Comparison of ENCODE assay signal across 22 cellular contexts in genomic region chr11:111449158-111449557, GRCh38.
DNase-seq lines count a peak whose midpoint lies in the region; ATAC-seq, FAIRE-seq and TF ChIP-seq lines count a peak whose summit lies in the region.
"Had no signal": no experiment of that assay in that cellular context is flagged by ENCODE, and none has a peak within 500 bp of the region (broad histone marks: within the 10 kb centered on the region; RNA-seq: fewer than 3 reads in every experiment).

No MANE protein-coding gene starts in this region.

- no peak for DNase-seq in HepG2 (ENCODE audit: low spot score)
- no peak for DNase-seq in right lobe of liver
- DNase-seq in stimulated activated CD4-positive, alpha-beta T cell treated with anti-CD3 and anti-CD28 coated beads, Interleukin-2, amount 100 ng/mL, for 48 hours, result no peak
- DNase-seq in stimulated activated CD4-positive, alpha-beta T cell treated with anti-CD3 and anti-CD28 coated beads, Interleukin-2, amount 100 ng/mL, for 24 hours, result no peak
- DNase-seq: ACHN; AML-193; CD4-positive, alpha-beta T cell; DND-41; GM23248; NCI-H1092 treated with DMSO at 0.1 percent for 48 hours; NCI-H187; NCI-H748 treated with DMSO at 0.1 percent for 48 hours; T-cell had no signal

- no peaks in the 10 kb centered on the region for H3K9me3 ChIP-seq in HepG2 (ENCODE audit: low read length)
- H3K9me3 ChIP-seq in right lobe of liver, result no peaks in the 10 kb centered on the region

- H3K9ac ChIP-seq in HepG2 (ENCODE audit: insufficient read depth, low read depth, low read length), result no peak overlapping the region
- H3K9ac ChIP-seq: GM23248, KMS-11 had no signal

- TF ChIP-seq EP300 in HepG2 (IDR thresholded peaks at IDR 0.05; ENCODE audit: low read depth in 2 of 2, low read length in 2 of 2) (no peak), HepG2 (CRISPR knock-in tag; IDR thresholded peaks at IDR 0.05; ENCODE audit: borderline replicate concordance) (no peak)

- intact Hi-C loops in HepG2 (cut with micrococcal nuclease; ENCODE audit: unreplicated experiment), result loop anchor here (5.0 to 10.0 kb wide), 4 partner anchors 217 to 1244 kb away; no protein-coding TSS in a partner anchor
- intact Hi-C loops in right lobe of liver (cut with DNase I), result no loop called here

- CTCF ChIA-PET in HepG2 (lab: Yijun Ruan, JAX; ENCODE audit: low intra/inter-chr PET ratio, low total read pairs), result no interaction called here

- no TSS peak for BruUV-seq in HepG2 (replicated peaks; lab: Mats Ljungman, UMichigan)

- H3K27ac ChIP-seq in HepG2 (ENCODE audit: extremely low read length, insufficient read depth, low read length), result no peak overlapping the region
- H3K27ac ChIP-seq in right lobe of liver, result no peak overlapping the region
- peak overlapping the region; percentile 76 for H3K27ac ChIP-seq in angular gyrus (ENCODE audit: low read depth, low read length)
- peak overlapping the region; percentile 76 for H3K27ac ChIP-seq in layer of hippocampus (ENCODE audit: low read depth, low read length)
- H3K27ac ChIP-seq: GM23248, KMS-11 had no signal

- no peaks in the 10 kb centered on the region for H3K79me2 ChIP-seq in HepG2 (ENCODE audit: insufficient read depth, low read length)

- TF ChIP-seq CTCF in HepG2 (CRISPR knock-in tag; IDR thresholded peaks at IDR 0.05), result no peak
- no peak for TF ChIP-seq CTCF in right lobe of liver (IDR thresholded peaks at IDR 0.05)

- no peak for ATAC-seq in HepG2
- no peak for ATAC-seq in right lobe of liver
- no peak for ATAC-seq in HG03342 (IDR thresholded peaks at IDR 0.05; ENCODE audit: unreplicated experiment)
- ATAC-seq in HG02571 (IDR thresholded peaks at IDR 0.05; ENCODE audit: unreplicated experiment), result no peak
- ATAC-seq: Panc1, Right ventricle myocardium inferior, T-cell had no signal

- H3K4me1 ChIP-seq in HepG2 (ENCODE audit: insufficient read depth, low read length), result peaks cover 44% of the 10 kb centered on the region
- H3K4me1 ChIP-seq in right lobe of liver, result no peaks in the 10 kb centered on the region

- H2AFZ ChIP-seq in HepG2 (ENCODE audit: low read length), result no peak overlapping the region
- H2AFZ ChIP-seq: GM23248 had no signal

- H3K4me3 ChIP-seq in HepG2 (replicated peaks in 1 of 3; ENCODE audit: insufficient read depth in 1 of 3, low read depth in 2 of 3, low read length in 3 of 3) (no peak overlapping the region), right lobe of liver (no peak overlapping the region)
- H3K4me3 ChIP-seq: GM23248 had no signal

- WGBS in HepG2 (ENCODE audit: low lambda C conversion rate), result 9% methylated on average over 5 of the region's 8 CpGs
- 26% methylated on average over 5 of the region's 8 CpGs for WGBS in right lobe of liver (ENCODE audit: insufficient coverage, low coverage, low lambda C conversion rate, missing lambda C conversion rate)

- H3K27me3 ChIP-seq in HepG2 (ENCODE audit: control insufficient read depth in 1 of 2, insufficient read depth in 2 of 2, low read length in 2 of 2), result peaks cover 3 to 16% of the 10 kb centered on the region in 2 experiments; a peak in 3 of 5 replicates
- H3K27me3 ChIP-seq in right lobe of liver, result no peaks in the 10 kb centered on the region
- no peaks in the 10 kb centered on the region for H3K27me3 ChIP-seq in layer of hippocampus (ENCODE audit: control insufficient read depth, insufficient read depth, low read length)

- no peak for FAIRE-seq in HepG2 (lab: Jason Lieb, UNC)
- FAIRE-seq: G401.6, GM18507 had no signal

- no peak for TF ChIP-seq POLR2A in HepG2 (IDR thresholded peaks at IDR 0.05; ENCODE audit: insufficient read depth in 1 of 2, low read depth in 2 of 2, low read length in 2 of 2)
- no peak for TF ChIP-seq POLR2A in right lobe of liver (IDR thresholded peaks at IDR 0.05)

- no peaks in the 10 kb centered on the region for H4K20me1 ChIP-seq in HepG2 (ENCODE audit: insufficient read depth, low read length)

- 0 out of 2 replicates have a peak overlapping the region, but pooled peaks have one; percentile 1 for H3K4me2 ChIP-seq in HepG2 (ENCODE audit: low read depth, low read length)
- H3K4me2 ChIP-seq: KMS-11 had no signal

- no peak for TF ChIP-seq RAD21 in HepG2 (CRISPR knock-in tag; IDR thresholded peaks at IDR 0.05)

- H3K36me3 ChIP-seq in HepG2 (replicated peaks in 1 of 2; ENCODE audit: control insufficient read depth in 1 of 2, insufficient read depth in 2 of 2, low read length in 2 of 2) (no peaks in the 10 kb centered on the region), right lobe of liver (no peaks in the 10 kb centered on the region)

- in situ Hi-C loops in HepG2 (cut with HindIII; ENCODE audit: extremely low pct_ligation_motif_present, low pct_unique_long_range_greater_than_20kb), result no loop called here

- POLR2A ChIA-PET in HepG2 (lab: Yijun Ruan, JAX), result no interaction called here

TF ChIP-seq in HepG2, 621 proteins besides CTCF, POLR2A, EP300 and RAD21:
- no peak for TF ChIP-seq KDM6A (CRISPR knock-in tag; IDR thresholded peaks at IDR 0.05; ENCODE audit: low read depth)

Comparison
In these comparisons a context has a peak if more than half of its experiments do, and no peak if none do; other contexts are left out.
1. H3K27ac ChIP-seq: peak in angular gyrus (single experiment) and layer of hippocampus (single experiment); none in HepG2 (single experiment) and right lobe of liver (0 of 3).